1 cellular context compared by ENCODE assay signal in genomic region chr2:232886632-232887031, GRCh38.
TF ChIP-seq lines count a peak whose summit lies in the region.

No MANE protein-coding gene starts in this region.

TF ChIP-seq in SK-N-SH, 30 proteins besides CTCF, POLR2A, EP300 and RAD21 (continued from another document):
- TF ChIP-seq ZBTB33 (IDR thresholded peaks at IDR 0.05; ENCODE audit: borderline replicate concordance, low read depth): no peak
TF ChIP-seq in SK-N-SH: peak in this region for 0.
